In the genomic region with DNA sequence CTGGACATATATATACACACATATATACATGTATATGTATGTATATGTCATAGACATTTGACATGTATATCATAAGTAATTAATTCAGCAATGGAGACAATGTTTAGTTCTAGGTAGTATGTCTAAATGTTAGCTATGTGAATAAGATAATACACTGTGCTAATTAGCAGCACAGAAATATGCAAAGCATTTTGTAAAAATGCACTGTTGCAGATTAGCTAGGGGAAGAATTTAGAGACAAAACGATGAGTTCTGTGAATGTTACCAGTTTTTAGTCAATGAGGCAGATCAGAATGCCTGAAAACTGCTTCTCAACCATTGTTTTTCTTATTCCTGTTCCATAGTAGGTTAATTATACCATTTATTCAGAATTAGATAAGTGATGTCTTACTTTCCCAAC, we compare ENCODE assay signal across 35 cellular contexts.
"Had no signal": no experiment of that assay in that cellular context is flagged by ENCODE, and none has a peak within 500 bp of the region (broad histone marks: within the 10 kb centered on the region; RNA-seq: fewer than 3 reads in every experiment).

No MANE protein-coding gene starts in this region.

- H3K9me3 ChIP-seq: ascending aorta, body of pancreas, breast epithelium, Peyer's patch had no signal

- H3K4me1 ChIP-seq: ascending aorta, body of pancreas, breast epithelium, Peyer's patch had no signal

- H3K27ac ChIP-seq: body of pancreas, breast epithelium, KMS-11, Peyer's patch, VCaP had no signal

- H3K27ac Mint-ChIP-seq: activated B cell treated with CpG ODN at 0.5 μM for 24 hours; activated CD4-positive, alpha-beta memory T cell treated with anti-CD3 and anti-CD28 coated beads, Interleukin-2, amount 10 ng/mL, durations not matched to agents 7 days and 5 days; activated CD8-positive, alpha-beta memory T cell treated with anti-CD3 and anti-CD28 coated beads, Interleukin-2, amount 10 ng/mL, durations not matched to agents 7 days and 5 days; activated naive CD4-positive, alpha-beta T cell treated with anti-CD3 and anti-CD28 coated beads, Interleukin-2, amount 50 U/mL, for 24 hours; activated naive CD8-positive, alpha-beta T cell treated with anti-CD3 and anti-CD28 coated beads, Interleukin-2, amount 10 ng/mL, durations not matched to agents 7 days and 5 days; T-cell had no signal

- H3K27me3 ChIP-seq: ascending aorta, body of pancreas, breast epithelium, Peyer's patch had no signal

- ATAC-seq: activated CD8-positive, alpha-beta memory T cell treated with anti-CD3 and anti-CD28 coated beads, Interleukin-2, amount 10 ng/mL, durations not matched to agents 7 days and 5 days; body of pancreas; SK-N-SH treated with all-trans-retinoic acid at 6 μM for 48 hours; T-cell had no signal

- H3K36me3 ChIP-seq: ascending aorta, breast epithelium, Peyer's patch had no signal

- H3K4me3 ChIP-seq: ascending aorta, body of pancreas, breast epithelium, Peyer's patch had no signal

- H3K4me3 Mint-ChIP-seq: activated B cell treated with CpG ODN at 0.5 μM for 24 hours; activated CD4-positive, alpha-beta memory T cell treated with anti-CD3 and anti-CD28 coated beads, Interleukin-2, amount 10 ng/mL, durations not matched to agents 7 days and 5 days; activated CD8-positive, alpha-beta memory T cell treated with anti-CD3 and anti-CD28 coated beads, Interleukin-2, amount 10 ng/mL, durations not matched to agents 7 days and 5 days; activated naive CD4-positive, alpha-beta T cell treated with anti-CD3 and anti-CD28 coated beads, Interleukin-2, amount 50 U/mL, for 24 hours; activated naive CD8-positive, alpha-beta T cell treated with anti-CD3 and anti-CD28 coated beads, Interleukin-2, amount 10 ng/mL, durations not matched to agents 7 days and 5 days; T-cell had no signal

- H3K36me3 Mint-ChIP-seq: activated CD8-positive, alpha-beta memory T cell treated with anti-CD3 and anti-CD28 coated beads, Interleukin-2, amount 10 ng/mL, durations not matched to agents 7 days and 5 days; activated naive CD4-positive, alpha-beta T cell treated with anti-CD3 and anti-CD28 coated beads, Interleukin-2, amount 50 U/mL, for 24 hours; activated naive CD8-positive, alpha-beta T cell treated with anti-CD3 and anti-CD28 coated beads, Interleukin-2, amount 10 ng/mL, durations not matched to agents 7 days and 5 days; T-cell had no signal

- DNase-seq: activated B cell treated with CpG ODN at 0.5 μM for 24 hours; activated CD4-positive, alpha-beta memory T cell treated with anti-CD3 and anti-CD28 coated beads, Interleukin-2, amount 10 ng/mL, durations not matched to agents 7 days and 5 days; activated CD4-positive, alpha-beta T cell treated with anti-CD3 and anti-CD28 coated beads for 4 hours; activated CD4-positive, alpha-beta T cell treated with anti-CD3 and anti-CD28 coated beads, Interleukin-2, amount 50 U/mL, for 1 hour; activated CD4-positive, CD25-positive, alpha-beta regulatory T cell treated with anti-CD3 and anti-CD28 coated beads, Interleukin-2, amount 50 U/mL, for 72 hours; activated CD8-positive, alpha-beta memory T cell treated with anti-CD3 and anti-CD28 coated beads for 24 hours; activated CD8-positive, alpha-beta memory T cell treated with anti-CD3 and anti-CD28 coated beads, Interleukin-2, amount 10 ng/mL, durations not matched to agents 7 days and 5 days; activated CD8-positive, alpha-beta memory T cell treated with anti-CD3 and anti-CD28 coated beads, Interleukin-2, amount 50 U/mL, for 48 hours; activated effector memory CD4-positive, alpha-beta T cell treated with anti-CD3 and anti-CD28 coated beads, Interleukin-2, amount 50 U/mL, for 16 hours; activated naive CD4-positive, alpha-beta T cell; activated naive CD8-positive, alpha-beta T cell treated with anti-CD3 and anti-CD28 coated beads, Interleukin-2, amount 10 ng/mL, durations not matched to agents 7 days and 5 days; activated T-cell treated with anti-CD3 and anti-CD28 coated beads, Interleukin-2, amount 50 U/mL, for 48 hours; amygdala; body of pancreas; caudate nucleus; cerebellar nuclear complex; NCI-H1105; NCI-H1417 treated with DMSO at 0.1 percent for 48 hours; NCI-H1694; NCI-H1930; NCI-H2081 treated with DMSO at 0.1 percent for 48 hours; NCI-H226; NCI-H524 treated with DMSO at 0.1 percent for 48 hours; Peyer's patch; RPMI8226; SIG-M5; T-cell; T-helper 2 cell; T-helper 9 cell had no signal

- H3K9me3 Mint-ChIP-seq: activated B cell treated with CpG ODN at 0.5 μM for 24 hours; activated CD4-positive, alpha-beta memory T cell treated with anti-CD3 and anti-CD28 coated beads, Interleukin-2, amount 10 ng/mL, durations not matched to agents 7 days and 5 days; activated naive CD4-positive, alpha-beta T cell treated with anti-CD3 and anti-CD28 coated beads, Interleukin-2, amount 50 U/mL, for 24 hours; activated naive CD8-positive, alpha-beta T cell treated with anti-CD3 and anti-CD28 coated beads, Interleukin-2, amount 10 ng/mL, durations not matched to agents 7 days and 5 days; T-cell had no signal

- H3K27me3 Mint-ChIP-seq: activated B cell treated with CpG ODN at 0.5 μM for 24 hours; activated CD8-positive, alpha-beta memory T cell treated with anti-CD3 and anti-CD28 coated beads, Interleukin-2, amount 10 ng/mL, durations not matched to agents 7 days and 5 days; activated naive CD4-positive, alpha-beta T cell treated with anti-CD3 and anti-CD28 coated beads, Interleukin-2, amount 50 U/mL, for 24 hours had no signal

- H3K4me1 Mint-ChIP-seq: activated B cell treated with CpG ODN at 0.5 μM for 24 hours; activated CD4-positive, alpha-beta memory T cell treated with anti-CD3 and anti-CD28 coated beads, Interleukin-2, amount 10 ng/mL, durations not matched to agents 7 days and 5 days; activated CD8-positive, alpha-beta memory T cell treated with anti-CD3 and anti-CD28 coated beads, Interleukin-2, amount 10 ng/mL, durations not matched to agents 7 days and 5 days; activated naive CD4-positive, alpha-beta T cell treated with anti-CD3 and anti-CD28 coated beads, Interleukin-2, amount 50 U/mL, for 24 hours; activated naive CD8-positive, alpha-beta T cell treated with anti-CD3 and anti-CD28 coated beads, Interleukin-2, amount 10 ng/mL, durations not matched to agents 7 days and 5 days; T-cell had no signal
